ENCODE assay signal across 1 cellular context in genomic region chr22:23146842-23147205, GRCh38.
TF ChIP-seq lines count a peak whose summit lies in the region.

No MANE protein-coding gene starts in this region.

TF ChIP-seq in HCT116, 20 proteins besides CTCF, POLR2A, EP300 and RAD21:
- TF ChIP-seq MAX (IDR thresholded peaks at IDR 0.05): no peak
- TF ChIP-seq, protein P1, sequence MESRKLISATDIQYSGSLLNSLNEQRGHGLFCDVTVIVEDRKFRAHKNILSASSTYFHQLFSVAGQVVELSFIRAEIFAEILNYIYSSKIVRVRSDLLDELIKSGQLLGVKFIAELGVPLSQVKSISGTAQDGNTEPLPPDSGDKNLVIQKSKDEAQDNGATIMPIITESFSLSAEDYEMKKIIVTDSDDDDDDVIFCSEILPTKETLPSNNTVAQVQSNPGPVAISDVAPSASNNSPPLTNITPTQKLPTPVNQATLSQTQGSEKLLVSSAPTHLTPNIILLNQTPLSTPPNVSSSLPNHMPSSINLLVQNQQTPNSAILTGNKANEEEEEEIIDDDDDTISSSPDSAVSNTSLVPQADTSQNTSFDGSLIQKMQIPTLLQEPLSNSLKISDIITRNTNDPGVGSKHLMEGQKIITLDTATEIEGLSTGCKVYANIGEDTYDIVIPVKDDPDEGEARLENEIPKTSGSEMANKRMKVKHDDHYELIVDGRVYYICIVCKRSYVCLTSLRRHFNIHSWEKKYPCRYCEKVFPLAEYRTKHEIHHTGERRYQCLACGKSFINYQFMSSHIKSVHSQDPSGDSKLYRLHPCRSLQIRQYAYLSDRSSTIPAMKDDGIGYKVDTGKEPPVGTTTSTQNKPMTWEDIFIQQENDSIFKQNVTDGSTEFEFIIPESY (IDR thresholded peaks at IDR 0.05; ENCODE audit: extremely low read depth, insufficient replicate concordance, low read length): no peak
- TF ChIP-seq, protein P2, sequence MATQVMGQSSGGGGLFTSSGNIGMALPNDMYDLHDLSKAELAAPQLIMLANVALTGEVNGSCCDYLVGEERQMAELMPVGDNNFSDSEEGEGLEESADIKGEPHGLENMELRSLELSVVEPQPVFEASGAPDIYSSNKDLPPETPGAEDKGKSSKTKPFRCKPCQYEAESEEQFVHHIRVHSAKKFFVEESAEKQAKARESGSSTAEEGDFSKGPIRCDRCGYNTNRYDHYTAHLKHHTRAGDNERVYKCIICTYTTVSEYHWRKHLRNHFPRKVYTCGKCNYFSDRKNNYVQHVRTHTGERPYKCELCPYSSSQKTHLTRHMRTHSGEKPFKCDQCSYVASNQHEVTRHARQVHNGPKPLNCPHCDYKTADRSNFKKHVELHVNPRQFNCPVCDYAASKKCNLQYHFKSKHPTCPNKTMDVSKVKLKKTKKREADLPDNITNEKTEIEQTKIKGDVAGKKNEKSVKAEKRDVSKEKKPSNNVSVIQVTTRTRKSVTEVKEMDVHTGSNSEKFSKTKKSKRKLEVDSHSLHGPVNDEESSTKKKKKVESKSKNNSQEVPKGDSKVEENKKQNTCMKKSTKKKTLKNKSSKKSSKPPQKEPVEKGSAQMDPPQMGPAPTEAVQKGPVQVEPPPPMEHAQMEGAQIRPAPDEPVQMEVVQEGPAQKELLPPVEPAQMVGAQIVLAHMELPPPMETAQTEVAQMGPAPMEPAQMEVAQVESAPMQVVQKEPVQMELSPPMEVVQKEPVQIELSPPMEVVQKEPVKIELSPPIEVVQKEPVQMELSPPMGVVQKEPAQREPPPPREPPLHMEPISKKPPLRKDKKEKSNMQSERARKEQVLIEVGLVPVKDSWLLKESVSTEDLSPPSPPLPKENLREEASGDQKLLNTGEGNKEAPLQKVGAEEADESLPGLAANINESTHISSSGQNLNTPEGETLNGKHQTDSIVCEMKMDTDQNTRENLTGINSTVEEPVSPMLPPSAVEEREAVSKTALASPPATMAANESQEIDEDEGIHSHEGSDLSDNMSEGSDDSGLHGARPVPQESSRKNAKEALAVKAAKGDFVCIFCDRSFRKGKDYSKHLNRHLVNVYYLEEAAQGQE (IDR thresholded peaks at IDR 0.05; ENCODE audit: low read depth): no peak
- TF ChIP-seq ZNF274 (IDR thresholded peaks at IDR 0.05; ENCODE audit: low read depth, low read length): no peak
- no peak for TF ChIP-seq FOSL1 (IDR thresholded peaks at IDR 0.05; ENCODE audit: low read depth)
- no peak for TF ChIP-seq EGR1 (IDR thresholded peaks at IDR 0.05; ENCODE audit: low read depth)
- TF ChIP-seq POLR2AphosphoS5 (IDR thresholded peaks at IDR 0.05; ENCODE audit: low read depth, low read length): no peak
- no peak for TF ChIP-seq CEBPB (IDR thresholded peaks at IDR 0.05; ENCODE audit: low read depth)
- no peak for TF ChIP-seq ELF1 (IDR thresholded peaks at IDR 0.05; ENCODE audit: borderline replicate concordance, low read depth)
- TF ChIP-seq EZH2phosphoT487 (IDR thresholded peaks at IDR 0.05; ENCODE audit: borderline replicate concordance): no peak
- no peak for TF ChIP-seq JUND (IDR thresholded peaks at IDR 0.05)
- TF ChIP-seq SRF (IDR thresholded peaks at IDR 0.05; ENCODE audit: low read depth): no peak
- no peak for TF ChIP-seq CBX3 (IDR thresholded peaks at IDR 0.05; ENCODE audit: low read depth)
- TF ChIP-seq SIN3A (IDR thresholded peaks at IDR 0.05; ENCODE audit: low read depth): no peak
